Comparison of ENCODE assay signal across 13 cellular contexts in genomic region chr1:60133848-60134247, GRCh38.
DNase-seq lines count a peak whose midpoint lies in the region; ATAC-seq and TF ChIP-seq lines count a peak whose summit lies in the region.
"Had no signal": no experiment of that assay in that cellular context is flagged by ENCODE, and none has a peak within 500 bp of the region (broad histone marks: within the 10 kb centered on the region; RNA-seq: fewer than 3 reads in every experiment).

No MANE protein-coding gene starts in this region.

- no peak overlapping the region for H3K4me3 Mint-ChIP-seq in activated T-cell treated with anti-CD3 and anti-CD28 coated beads, Interleukin-2, amount 50 U/mL, for 4 hours
- H3K4me3 Mint-ChIP-seq in WTC11, result no peak overlapping the region
- H3K4me3 Mint-ChIP-seq: endodermal cell had no signal

- H3K27ac ChIP-seq in WERI-Rb-1, result no peak overlapping the region
- H3K27ac ChIP-seq: tibial nerve had no signal

- no peak for ATAC-seq in activated T-cell treated with anti-CD3 and anti-CD28 coated beads, Interleukin-2, amount 50 U/mL, for 4 hours
- ATAC-seq in WTC11, result no peak

- H3K36me3 ChIP-seq in skeletal muscle satellite cell (ENCODE audit: insufficient read depth, low read length), result no peaks in the 10 kb centered on the region
- no peaks in the 10 kb centered on the region for H3K36me3 ChIP-seq in WERI-Rb-1
- H3K36me3 ChIP-seq: tibial nerve had no signal

- CTCF ChIA-PET in WTC11 (lab: Charles Lee), result no interaction called here

- no peaks in the 10 kb centered on the region for H3K36me3 Mint-ChIP-seq in activated T-cell treated with anti-CD3 and anti-CD28 coated beads, Interleukin-2, amount 50 U/mL, for 4 hours (ENCODE audit: insufficient read depth)
- H3K36me3 Mint-ChIP-seq in WTC11, result no peaks in the 10 kb centered on the region

- peak overlapping the region; percentile 60 for H3K4me2 ChIP-seq in skeletal muscle satellite cell (ENCODE audit: low read length)

- POLR2A ChIA-PET in WTC11 (lab: Charles Lee), result no interaction called here

- H3K9me3 ChIP-seq in skeletal muscle satellite cell (replicated peaks; ENCODE audit: low read length) (no peaks in the 10 kb centered on the region), WERI-Rb-1 (ENCODE audit: severe bottlenecking) (no peaks in the 10 kb centered on the region)
- H3K9me3 ChIP-seq: tibial nerve had no signal

- H3K4me3 ChIP-seq in skeletal muscle satellite cell (ENCODE audit: low read length) (no peak overlapping the region), WERI-Rb-1 (ENCODE audit: low read depth, low read length) (no peak overlapping the region)
- H3K4me3 ChIP-seq: tibial nerve had no signal

- H3K27ac Mint-ChIP-seq in WTC11, result no peak overlapping the region
- H3K27ac Mint-ChIP-seq: endodermal cell had no signal

- H3K9ac ChIP-seq in skeletal muscle satellite cell (ENCODE audit: low read depth, low read length), result peak overlapping the region; percentile 68

- DNase-seq in NCI-H2171 treated with DMSO at 0.1 percent for 48 hours (lab: John Stamatoyannopoulos, UW) (peak; percentile 15), NCI-H2171 (lab: John Stamatoyannopoulos, UW) (no peak), NCI-H69 (lab: John Stamatoyannopoulos, UW) (peak; percentile 20), fibroblast of gingiva (ENCODE audit: low read depth) (peak; percentile 84), WERI-Rb-1 (no peak), WTC11 (ENCODE audit: low spot score) (no peak)
- no peak for DNase-seq in activated T-cell treated with anti-CD3 and anti-CD28 coated beads, Interleukin-2, amount 50 U/mL, for 4 hours
- DNase-seq: activated CD8-positive, alpha-beta memory T cell treated with anti-CD3 and anti-CD28 coated beads, Interleukin-2, amount 50 U/mL, for 4 hours; AML-193; endodermal cell; midbrain had no signal

- no peaks in the 10 kb centered on the region for H3K9me3 Mint-ChIP-seq in activated T-cell treated with anti-CD3 and anti-CD28 coated beads, Interleukin-2, amount 50 U/mL, for 4 hours
- no peaks in the 10 kb centered on the region for H3K9me3 Mint-ChIP-seq in WTC11
- H3K9me3 Mint-ChIP-seq: endodermal cell had no signal

- TF ChIP-seq CTCF in WERI-Rb-1 (IDR thresholded peaks at IDR 0.05; ENCODE audit: low read depth, low read length) (no peak), WTC11 (IDR thresholded peaks at IDR 0.05) (no peak)

- peaks cover 45% of the 10 kb centered on the region for H3K4me1 ChIP-seq in skeletal muscle satellite cell (ENCODE audit: control insufficient read depth, insufficient read depth, low read length)

- H3K4me1 Mint-ChIP-seq in activated T-cell treated with anti-CD3 and anti-CD28 coated beads, Interleukin-2, amount 50 U/mL, for 4 hours (ENCODE audit: low read depth), result peaks cover 3% of the 10 kb centered on the region
- no peaks in the 10 kb centered on the region for H3K4me1 Mint-ChIP-seq in WTC11
- H3K4me1 Mint-ChIP-seq: endodermal cell had no signal

- no peaks in the 10 kb centered on the region for H3K27me3 Mint-ChIP-seq in activated T-cell treated with anti-CD3 and anti-CD28 coated beads, Interleukin-2, amount 50 U/mL, for 4 hours (ENCODE audit: low read depth)
- H3K27me3 Mint-ChIP-seq in WTC11 (ENCODE audit: low read depth), result no peaks in the 10 kb centered on the region; the same call in 1 of the 2 replicates

- H3K27me3 ChIP-seq in skeletal muscle satellite cell (ENCODE audit: control insufficient read depth, insufficient read depth, low read length) (no peaks in the 10 kb centered on the region), WERI-Rb-1 (ENCODE audit: insufficient read depth, low read depth, severe bottlenecking) (no peaks in the 10 kb centered on the region)
- H3K27me3 ChIP-seq: tibial nerve had no signal

TF ChIP-seq in WTC11, 78 proteins besides CTCF, POLR2A, EP300 and RAD21:
- TF ChIP-seq MAX (CRISPR knock-in tag; IDR thresholded peaks at IDR 0.05), result no peak
- no peak for TF ChIP-seq CBFB (CRISPR knock-in tag; IDR thresholded peaks at IDR 0.05; ENCODE audit: low read depth)
- TF ChIP-seq TCF7 (CRISPR knock-in tag; IDR thresholded peaks at IDR 0.05; ENCODE audit: low read depth), result no peak
- no peak for TF ChIP-seq ATF3 (CRISPR knock-in tag; conservative IDR thresholded peaks at IDR 0.05)
- TF ChIP-seq PRRX2 (CRISPR knock-in tag; IDR thresholded peaks at IDR 0.05), result no peak
- TF ChIP-seq FOXK1 (CRISPR knock-in tag; IDR thresholded peaks at IDR 0.05), result no peak
- no peak for TF ChIP-seq ZMAT4 (CRISPR knock-in tag; IDR thresholded peaks at IDR 0.05)

Comparison
In these comparisons a context has a peak if more than half of its experiments do, and no peak if none do; other contexts are left out.
1. DNase-seq: peak in NCI-H2171 treated with DMSO at 0.1 percent for 48 hours (single experiment), NCI-H69 (single experiment) and fibroblast of gingiva (single experiment); none in NCI-H2171 (single experiment), WERI-Rb-1 (single experiment), activated T-cell treated with anti-CD3 and anti-CD28 coated beads, Interleukin-2, amount 50 U/mL, for 4 hours (single experiment) and WTC11 (single experiment).